8 cellular contexts compared by ENCODE assay signal in the genomic region with DNA sequence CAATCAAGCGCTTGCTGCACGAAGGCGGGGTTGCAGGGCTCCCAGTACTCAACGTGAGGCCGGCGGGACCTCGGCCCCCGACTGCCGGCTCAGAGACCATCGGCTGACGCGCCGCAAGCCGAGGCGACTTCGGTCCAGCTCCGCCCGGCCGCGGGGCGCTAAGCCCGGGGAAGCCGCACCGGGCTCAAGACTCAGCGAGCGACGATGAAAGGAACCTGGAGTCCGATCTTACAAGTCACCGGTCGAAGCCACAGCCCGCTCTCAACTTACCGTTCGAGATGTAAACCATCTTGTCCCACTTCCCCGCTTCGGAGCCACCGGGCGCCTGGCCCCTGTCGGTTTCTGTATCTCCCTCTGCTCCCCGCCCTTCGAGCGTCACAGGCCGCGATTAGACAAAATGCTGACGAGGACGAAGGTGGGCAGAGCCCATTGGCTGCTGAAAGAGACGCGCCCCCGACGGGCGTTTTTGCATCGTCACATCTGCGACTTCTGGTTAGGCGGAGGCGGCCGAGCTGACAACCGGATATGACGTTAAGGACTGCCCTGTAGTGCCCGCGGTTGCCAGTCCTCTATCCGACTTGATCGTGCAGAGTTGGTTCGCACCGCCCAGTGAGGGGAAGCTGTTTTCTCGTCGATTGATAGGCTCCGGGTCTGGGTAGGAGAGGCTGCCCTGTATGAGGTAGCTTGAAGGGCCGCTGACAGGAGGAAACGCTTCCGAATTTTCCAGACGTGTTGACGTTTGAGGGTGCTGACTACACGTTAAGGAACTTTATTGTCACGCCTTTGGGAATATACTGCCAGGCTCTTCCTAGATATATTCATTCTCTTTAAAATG. TPM values are rescaled to one million over a fixed set of nuclear protein-coding genes. Genes with fewer than 3 reads are reported as not detected.
A peak's percentile ranks its signal among the peaks of the same experiment; 100 is the strongest.
DNase-seq lines count a peak whose midpoint lies in the region; ATAC-seq, FAIRE-seq and TF ChIP-seq lines count a peak whose summit lies in the region.

A gene (minus strand): TSS at position 360 of the 835 bp plus-strand sequence.

- TF ChIP-seq CTCF in AG04449 (IDR thresholded peaks at IDR 0.05; ENCODE audit: insufficient read depth, low read length, missing control alignments) (no peak), WTC11 (IDR thresholded peaks at IDR 0.05) (no peak), cardiac fibroblast (IDR thresholded peaks at IDR 0.05; ENCODE audit: low read depth, low read length) (no peak)

- ATAC-seq in GM18909 (IDR thresholded peaks at IDR 0.05; ENCODE audit: poor library complexity, unreplicated experiment), result peak; percentile 97
- peak; percentile 97 for ATAC-seq in HG03175 (IDR thresholded peaks at IDR 0.05; ENCODE audit: unreplicated experiment)
- peak; percentile 99 for ATAC-seq in WTC11

- H3K27ac ChIP-seq in small intestine (ENCODE audit: low read depth in 1 of 2, low read length in 1 of 2), result peak within 1 kb of the TSS; percentile 97 to 99

- CTCF ChIA-PET in AG04449 (lab: Yijun Ruan, JAX), result interaction anchor here (0.8 to 1.7 kb wide), 4 partner anchors 32 to 84 kb away, joined by 3 to 5 read pairs (median 4); no protein-coding TSS in a partner anchor
- CTCF ChIA-PET in WTC11 (lab: Charles Lee), result interaction anchor here (0.6 to 1.6 kb wide), 7 partner anchors 9 to 513 kb away, joined by 3 to 6 read pairs (median 3); no protein-coding TSS in a partner anchor

- peak; percentile 97 for DNase-seq in AG04449 (ENCODE audit: low read depth, low spot score)
- DNase-seq in NCI-H226, result peak; percentile 100
- DNase-seq in WTC11 (ENCODE audit: low spot score), result peak; percentile 97
- DNase-seq in cardiac fibroblast (ENCODE audit: low read depth in 2 of 2), result peak; percentile 99 to 100
- DNase-seq in iPS-NIHi11 (ENCODE audit: low spot score), result peak; percentile 92
- peak; percentile 100 for DNase-seq in small intestine

- H3K27me3 Mint-ChIP-seq in WTC11 (ENCODE audit: low read depth), result peaks cover 18% of the 10 kb centered on the region

- FAIRE-seq in small intestine (lab: Jason Lieb, UNC), result peak; percentile 95

- peaks cover 0 to 3% of the 10 kb centered on the region in 2 donors for H3K36me3 ChIP-seq in small intestine (ENCODE audit: control insufficient read depth in 2 of 2, insufficient read depth in 2 of 2, low read length in 2 of 2)

- POLR2A ChIA-PET in AG04449 (lab: Yijun Ruan, JAX), result interaction anchor here (0.7 to 1.3 kb wide), 3 partner anchors 11 to 544 kb away, joined by 3 to 5 read pairs (median 3); a partner anchor contains a TSS
- POLR2A ChIA-PET in WTC11 (lab: Charles Lee), result interaction anchor here (0.8 to 1.5 kb wide), 5 partner anchors 10 to 243 kb away, joined by 3 to 6 read pairs (median 3); a partner anchor contains a TSS

- peak within 1 kb of the TSS; percentile 93 for H3K4me3 Mint-ChIP-seq in WTC11

- H3K27me3 ChIP-seq in small intestine (ENCODE audit: control insufficient read depth in 2 of 2, insufficient read depth in 2 of 2, low read length in 2 of 2), result no peaks in the 10 kb centered on the region

- peaks cover 2 to 14% of the 10 kb centered on the region in 2 donors for H3K4me1 ChIP-seq in small intestine (ENCODE audit: control insufficient read depth in 2 of 2, insufficient read depth in 1 of 2, low read depth in 1 of 2, low read length in 1 of 2)

- H3K36me3 Mint-ChIP-seq in WTC11, result peaks cover 11% of the 10 kb centered on the region

- WGBS in small intestine, 3 donors, result 0% methylated on average over 73 of the region's 73 CpGs

- H3K27ac Mint-ChIP-seq in WTC11, result peak within 1 kb of the TSS; percentile 99

- H3K4me1 Mint-ChIP-seq in WTC11, result peaks cover 23% of the 10 kb centered on the region

- H3K4me3 ChIP-seq in AG04449 (ENCODE audit: low read depth, low read length) (peak within 1 kb of the TSS; percentile 88), cardiac fibroblast (replicated peaks in 1 of 2; ENCODE audit: low read depth in 2 of 2, low read length in 2 of 2) (peak within 1 kb of the TSS; percentile 92 to 96), small intestine (ENCODE audit: low read depth in 1 of 2, low read length in 2 of 2) (peak within 1 kb of the TSS; percentile 83 to 87)

- H3K9me3 Mint-ChIP-seq in WTC11, result no peaks in the 10 kb centered on the region

- no peaks in the 10 kb centered on the region for H3K9me3 ChIP-seq in small intestine (ENCODE audit: control insufficient read depth, low read depth)

TF ChIP-seq in WTC11, 78 proteins besides CTCF, POLR2A, EP300 and RAD21:
- TF ChIP-seq ZBTB21 (CRISPR knock-in tag; IDR thresholded peaks at IDR 0.05; ENCODE audit: borderline replicate concordance) (peak; percentile 96), FOXK1 (CRISPR knock-in tag; IDR thresholded peaks at IDR 0.05) (peak; percentile 86; the same call in 1 of the 2 replicates), ZNF671 (CRISPR knock-in tag; IDR thresholded peaks at IDR 0.05) (no peak), SP1 (CRISPR knock-in tag; conservative IDR thresholded peaks at IDR 0.05) (peak; percentile 87), NFYB (CRISPR knock-in tag; conservative IDR thresholded peaks at IDR 0.05; ENCODE audit: low read depth) (peak; percentile 46; the same call in 1 of the 2 replicates), EMX1 (CRISPR knock-in tag; IDR thresholded peaks at IDR 0.05) (no peak), CREM (CRISPR knock-in tag; IDR thresholded peaks at IDR 0.05) (peak; percentile 97), KAT7 (CRISPR knock-in tag; IDR thresholded peaks at IDR 0.05; ENCODE audit: borderline replicate concordance) (no peak), RELA (CRISPR knock-in tag; IDR thresholded peaks at IDR 0.05; ENCODE audit: borderline replicate concordance) (0 out of 2 replicates have a peak, but pooled peaks have one; percentile 26)
- TF ChIP-seq, protein P1, sequence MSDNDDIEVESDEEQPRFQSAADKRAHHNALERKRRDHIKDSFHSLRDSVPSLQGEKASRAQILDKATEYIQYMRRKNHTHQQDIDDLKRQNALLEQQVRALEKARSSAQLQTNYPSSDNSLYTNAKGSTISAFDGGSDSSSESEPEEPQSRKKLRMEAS (CRISPR knock-in tag; IDR thresholded peaks at IDR 0.05), result peak; percentile 53
- TF ChIP-seq, protein P2, sequence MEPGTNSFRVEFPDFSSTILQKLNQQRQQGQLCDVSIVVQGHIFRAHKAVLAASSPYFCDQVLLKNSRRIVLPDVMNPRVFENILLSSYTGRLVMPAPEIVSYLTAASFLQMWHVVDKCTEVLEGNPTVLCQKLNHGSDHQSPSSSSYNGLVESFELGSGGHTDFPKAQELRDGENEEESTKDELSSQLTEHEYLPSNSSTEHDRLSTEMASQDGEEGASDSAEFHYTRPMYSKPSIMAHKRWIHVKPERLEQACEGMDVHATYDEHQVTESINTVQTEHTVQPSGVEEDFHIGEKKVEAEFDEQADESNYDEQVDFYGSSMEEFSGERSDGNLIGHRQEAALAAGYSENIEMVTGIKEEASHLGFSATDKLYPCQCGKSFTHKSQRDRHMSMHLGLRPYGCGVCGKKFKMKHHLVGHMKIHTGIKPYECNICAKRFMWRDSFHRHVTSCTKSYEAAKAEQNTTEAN (CRISPR knock-in tag; IDR thresholded peaks at IDR 0.05), result no peak

RNA-seq across cellular contexts. Expression of the gene that starts here (rescaled TPM):
- total RNA-seq in WTC11 (2021), result 32.7 to 38.7 TPM (median 34.4 TPM) in 3 replicates
- 100 to 1,000 TPM in 1 of 3 donors, 10 to 100 TPM in 2; 62.3 to 115 (median 79.4) TPM for polyA plus RNA-seq in small intestine

Comparison
In these comparisons a context has a peak if more than half of its experiments do, and no peak if none do; other contexts are left out.
1. Peak in every context shown above with its lines: DNase-seq, ATAC-seq, H3K4me3 ChIP-seq and H3K27ac ChIP-seq.